12 cellular contexts compared by ENCODE assay signal in genomic region chr11:9906043-9906791, GRCh38.
DNase-seq lines count a peak whose midpoint lies in the region; ATAC-seq, FAIRE-seq and TF ChIP-seq lines count a peak whose summit lies in the region.
"Had no signal": no experiment of that assay in that cellular context is flagged by ENCODE, and none has a peak within 500 bp of the region (broad histone marks: within the 10 kb centered on the region; RNA-seq: fewer than 3 reads in every experiment).

No MANE protein-coding gene starts in this region.

- no peak overlapping the region for H3K9ac ChIP-seq in neural progenitor cell
- H3K9ac ChIP-seq: KMS-11 had no signal

- FAIRE-seq in RCC 7860 (lab: Jason Lieb, UNC), result no peak

- H3K9me3 ChIP-seq in esophagus squamous epithelium, result no peaks in the 10 kb centered on the region
- no peaks in the 10 kb centered on the region for H3K9me3 ChIP-seq in neural progenitor cell (ENCODE audit: low read depth)
- no peaks in the 10 kb centered on the region for H3K9me3 ChIP-seq in upper lobe of right lung

- CTCF ChIA-PET in Calu3 (lab: Charles Lee), result no interaction called here

- TF ChIP-seq CTCF in esophagus squamous epithelium (IDR thresholded peaks at IDR 0.05), result no peak
- TF ChIP-seq CTCF in neural progenitor cell (IDR thresholded peaks at IDR 0.05), result no peak
- TF ChIP-seq CTCF in upper lobe of right lung (IDR thresholded peaks at IDR 0.05), result no peak
- TF ChIP-seq CTCF in Calu3 (IDR thresholded peaks at IDR 0.05; ENCODE audit: unreplicated experiment), result no peak

- H4K20me1 ChIP-seq in neural progenitor cell (ENCODE audit: low read depth), result no peaks in the 10 kb centered on the region

- no peak for TF ChIP-seq POLR2A in esophagus squamous epithelium (IDR thresholded peaks at IDR 0.05)

- H3K27me3 Mint-ChIP-seq in neural progenitor cell (ENCODE audit: insufficient read depth, low read depth) (no peaks in the 10 kb centered on the region), Calu3 (ENCODE audit: unreplicated experiment) (no peaks in the 10 kb centered on the region)

- DNase-seq in EH (ENCODE audit: low read depth) (peak; percentile 99), RCC 7860 (ENCODE audit: low spot score) (peak; percentile 74), esophagus squamous epithelium (lab: John Stamatoyannopoulos, UW) (no peak), neural progenitor cell (ENCODE audit: low spot score) (peak; percentile 3), NCI-H2029 treated with DMSO at 0.1 percent for 48 hours (lab: John Stamatoyannopoulos, UW) (no peak), upper lobe of right lung (no peak), Calu3 (no peak)
- no peak for DNase-seq in stimulated activated CD8-positive, alpha-beta memory T cell treated with anti-CD3 and anti-CD28 coated beads, Interleukin-4, amount 100 ng/mL, for 48 hours
- DNase-seq: activated naive CD4-positive, alpha-beta T cell treated with anti-CD3 and anti-CD28 coated beads, Interleukin-2, amount 50 U/mL, for 16 hours; Right ventricle myocardium superior had no signal

- no peaks in the 10 kb centered on the region for H3F3A ChIP-seq in neural progenitor cell (ENCODE audit: low read depth)

- H3K4me3 ChIP-seq in esophagus squamous epithelium (no peak overlapping the region), neural progenitor cell (no peak overlapping the region), upper lobe of right lung (no peak overlapping the region)
- H3K4me3 ChIP-seq: lung had no signal

- ATAC-seq in upper lobe of right lung, result no peak

- 47 to 59% methylated on average over 2 of the region's 2 CpGs for WGBS in esophagus squamous epithelium, 2 donors

- H3K27ac Mint-ChIP-seq in neural progenitor cell (no peak overlapping the region), Calu3 (ENCODE audit: unreplicated experiment) (no peak overlapping the region)

- H3K9me3 Mint-ChIP-seq in neural progenitor cell (no peaks in the 10 kb centered on the region), Calu3 (ENCODE audit: low read depth, unreplicated experiment) (no peaks in the 10 kb centered on the region)

- H3K36me3 Mint-ChIP-seq in neural progenitor cell, result peaks cover 6% of the 10 kb centered on the region
- H3K36me3 Mint-ChIP-seq in Calu3 (ENCODE audit: insufficient read depth, unreplicated experiment), result no peaks in the 10 kb centered on the region

- no peaks in the 10 kb centered on the region for H3K79me2 ChIP-seq in neural progenitor cell (ENCODE audit: low read depth)

- H3K4me1 Mint-ChIP-seq in neural progenitor cell (peaks cover 4% of the 10 kb centered on the region), Calu3 (ENCODE audit: low read depth, unreplicated experiment) (peaks cover 23% of the 10 kb centered on the region)

- no TSS peak for BruUV-seq in Calu3 (replicated peaks; lab: Mats Ljungman, UMichigan)

- intact Hi-C loops in esophagus squamous epithelium (cut with DNase I) (no loop called here), upper lobe of right lung (cut with DNase I) (no loop called here), Calu3 (cut with micrococcal nuclease; ENCODE audit: unreplicated experiment) (no loop called here)

- no peak overlapping the region for H2AFZ ChIP-seq in neural progenitor cell (replicated peaks)

- H3K4me1 ChIP-seq in esophagus squamous epithelium, result no peaks in the 10 kb centered on the region
- no peaks in the 10 kb centered on the region for H3K4me1 ChIP-seq in neural progenitor cell
- no peaks in the 10 kb centered on the region for H3K4me1 ChIP-seq in upper lobe of right lung

- H3K36me3 ChIP-seq in esophagus squamous epithelium (no peaks in the 10 kb centered on the region), neural progenitor cell (no peaks in the 10 kb centered on the region), upper lobe of right lung (no peaks in the 10 kb centered on the region)

- H3K27ac ChIP-seq in esophagus squamous epithelium (peak overlapping the region in 3 of 4 donors; percentile 7 to 41 (median 33)), neural progenitor cell (no peak overlapping the region), upper lobe of right lung (no peak overlapping the region)
- H3K27ac ChIP-seq: KMS-11 had no signal

- H3K4me3 Mint-ChIP-seq in neural progenitor cell, result no peak overlapping the region
- H3K4me3 Mint-ChIP-seq in Calu3 (ENCODE audit: low read depth, unreplicated experiment), result no peak overlapping the region

- H3K27me3 ChIP-seq in esophagus squamous epithelium (no peaks in the 10 kb centered on the region), neural progenitor cell (no peaks in the 10 kb centered on the region), upper lobe of right lung (no peaks in the 10 kb centered on the region)

- H3K4me2 ChIP-seq in neural progenitor cell, result no peak overlapping the region
- H3K4me2 ChIP-seq: KMS-11 had no signal

Comparison
In these comparisons a context has a peak if more than half of its experiments do, and no peak if none do; other contexts are left out.
1. DNase-seq: peak in EH (single experiment), RCC 7860 (single experiment) and neural progenitor cell (single experiment); none in esophagus squamous epithelium (single experiment), NCI-H2029 treated with DMSO at 0.1 percent for 48 hours (single experiment), upper lobe of right lung (single experiment), stimulated activated CD8-positive, alpha-beta memory T cell treated with anti-CD3 and anti-CD28 coated beads, Interleukin-4, amount 100 ng/mL, for 48 hours (single experiment) and Calu3 (single experiment).
2. H3K27ac ChIP-seq: peak in esophagus squamous epithelium (3 of 4); none in neural progenitor cell (single experiment) and upper lobe of right lung (single experiment).